Comparison of ENCODE assay signal across 29 cellular contexts in genomic region chr12:12015073-12015685, GRCh38. TPM values are rescaled to one million over a fixed set of nuclear protein-coding genes. Genes with fewer than 3 reads are reported as not detected.
A peak's percentile ranks its signal among the peaks of the same experiment; 100 is the strongest.
DNase-seq lines count a peak whose midpoint lies in the region; ATAC-seq and TF ChIP-seq lines count a peak whose summit lies in the region.
"Had no signal": no experiment of that assay in that cellular context is flagged by ENCODE, and none has a peak within 500 bp of the region (broad histone marks: within the 10 kb centered on the region; RNA-seq: fewer than 3 reads in every experiment).

No MANE protein-coding gene starts in this region.

- CTCF ChIA-PET in activated naive CD4-positive, alpha-beta T cell treated with anti-CD3 and anti-CD28 coated beads for 36 hours (lab: Charles Lee): interaction anchor here (0.6 to 1.3 kb wide), 3 partner anchors 24 to 50 kb away, joined by 3 to 5 read pairs (median 4); no protein-coding TSS in a partner anchor
- CTCF ChIA-PET in HEK293 (lab: Yijun Ruan, JAX): interaction anchor here (0.5 kb wide), 1 partner anchor 18 kb away, joined by 3 read pairs; no protein-coding TSS in a partner anchor

- no peak overlapping the region for H3K4me2 ChIP-seq in parathyroid adenoma (ENCODE audit: low read length)

- TF ChIP-seq CTCF in HEK293 (tag by site-specific recombination; IDR thresholded peaks at IDR 0.05): no peak
- TF ChIP-seq CTCF in parathyroid adenoma (IDR thresholded peaks at IDR 0.05): no peak
- TF ChIP-seq CTCF in CD14-positive monocyte (IDR thresholded peaks at IDR 0.05): no peak

- H3K9me3 ChIP-seq in HEK293 (ENCODE audit: control insufficient read depth, insufficient read depth, low read depth, low read length) (no peaks in the 10 kb centered on the region), parathyroid adenoma (ENCODE audit: control insufficient read depth, low read length) (no peaks in the 10 kb centered on the region), SJCRH30 (replicated peaks) (no peaks in the 10 kb centered on the region)
- H3K9me3 ChIP-seq: HAP-1, left lung had no signal

- H3K9me3 Mint-ChIP-seq in activated naive CD4-positive, alpha-beta T cell treated with anti-CD3 and anti-CD28 coated beads for 36 hours: no peaks in the 10 kb centered on the region
- no peaks in the 10 kb centered on the region for H3K9me3 Mint-ChIP-seq in activated T-helper 17 cell treated with anti-CD3 and anti-CD28 coated beads, Interleukin-2, amount 50 U/mL, for 72 hours
- H3K9me3 Mint-ChIP-seq in CD14-positive monocyte: peaks cover 0 to 2% (median 0%) of the 10 kb centered on the region in 7 donors
- H3K9me3 Mint-ChIP-seq: activated B cell treated with CpG ODN at 0.5 μM for 24 hours had no signal

- no peaks in the 10 kb centered on the region for H3K27me3 Mint-ChIP-seq in activated naive CD4-positive, alpha-beta T cell treated with anti-CD3 and anti-CD28 coated beads for 36 hours (ENCODE audit: low read depth)
- H3K27me3 Mint-ChIP-seq in activated T-helper 17 cell treated with anti-CD3 and anti-CD28 coated beads, Interleukin-2, amount 50 U/mL, for 72 hours: no peaks in the 10 kb centered on the region
- peaks cover 0 to 3% (median 0%) of the 10 kb centered on the region in 3 donors for H3K27me3 Mint-ChIP-seq in CD14-positive monocyte (ENCODE audit: low read depth in 3 of 3)
- H3K27me3 Mint-ChIP-seq: activated B cell treated with CpG ODN at 0.5 μM for 24 hours had no signal

- H3K27ac ChIP-seq in HEK293 (ENCODE audit: extremely low read depth, low read depth, low read length) (no peak overlapping the region), parathyroid adenoma (peak overlapping the region; percentile 98), SJCRH30 (no peak overlapping the region)
- H3K27ac ChIP-seq: brain microvascular endothelial cell, C4-2B, left lung had no signal

- H3K36me3 Mint-ChIP-seq in activated naive CD4-positive, alpha-beta T cell treated with anti-CD3 and anti-CD28 coated beads for 36 hours (ENCODE audit: low read depth): no peaks in the 10 kb centered on the region
- H3K36me3 Mint-ChIP-seq in activated T-helper 17 cell treated with anti-CD3 and anti-CD28 coated beads, Interleukin-2, amount 50 U/mL, for 72 hours (ENCODE audit: low read depth): peaks cover 34% of the 10 kb centered on the region
- no peaks in the 10 kb centered on the region for H3K36me3 Mint-ChIP-seq in CD14-positive monocyte

- H3K36me3 ChIP-seq in HEK293 (ENCODE audit: control insufficient read depth in 2 of 2, insufficient read depth in 1 of 2, low read length in 2 of 2) (no peaks in the 10 kb centered on the region), parathyroid adenoma (ENCODE audit: control insufficient read depth, insufficient read depth, low read length) (no peaks in the 10 kb centered on the region), SJCRH30 (no peaks in the 10 kb centered on the region)
- H3K36me3 ChIP-seq: brain microvascular endothelial cell, HAP-1, left lung had no signal

- H3K4me3 Mint-ChIP-seq in activated naive CD4-positive, alpha-beta T cell treated with anti-CD3 and anti-CD28 coated beads for 36 hours: no peak overlapping the region
- peak overlapping the region; percentile 71 for H3K4me3 Mint-ChIP-seq in activated T-helper 17 cell treated with anti-CD3 and anti-CD28 coated beads, Interleukin-2, amount 50 U/mL, for 72 hours
- no peak overlapping the region for H3K4me3 Mint-ChIP-seq in CD14-positive monocyte
- H3K4me3 Mint-ChIP-seq: activated B cell treated with CpG ODN at 0.5 μM for 24 hours, type B pancreatic cell had no signal

- H3K9ac ChIP-seq in parathyroid adenoma: no peak overlapping the region

- peak overlapping the region; percentile 64 for H2AFZ ChIP-seq in parathyroid adenoma

- peak; percentile 4 for DNase-seq in activated naive CD4-positive, alpha-beta T cell treated with anti-CD3 and anti-CD28 coated beads for 36 hours
- no peak for DNase-seq in activated naive CD4-positive, alpha-beta T cell (lab: John Stamatoyannopoulos, UW)
- DNase-seq in CD14-positive monocyte (ENCODE audit: low spot score): no peak
- DNase-seq in SJCRH30: no peak
- DNase-seq: activated B cell treated with CpG ODN at 0.5 μM for 24 hours; activated effector memory CD4-positive, alpha-beta T cell treated with anti-CD3 and anti-CD28 coated beads, Interleukin-2, amount 50 U/mL, for 16 hours; amniotic stem cell; brain microvascular endothelial cell; effector CD4-positive, alpha-beta T cell; IMR-90; left lung; mesendoderm; NCI-H1092 treated with DMSO at 0.1 percent for 48 hours; NCI-H187; NCI-H524 treated with DMSO at 0.1 percent for 48 hours; NK-92 treated with Interleukin-12 subunit alpha and Interleukin-12 subunit beta, amount 100 ng/mL, for 24 hours; retina; Right ventricle myocardium superior; small intestine had no signal

- intact Hi-C loops in activated naive CD4-positive, alpha-beta T cell treated with anti-CD3 and anti-CD28 coated beads for 36 hours (cut with micrococcal nuclease): no loop called here
- intact Hi-C loops in CD14-positive monocyte (cut with micrococcal nuclease): loop anchor here (10.0 kb wide), 3 partner anchors 130 to 180 kb away; no protein-coding TSS in a partner anchor

- H3K79me2 ChIP-seq in parathyroid adenoma: no peaks in the 10 kb centered on the region

- no peak for ATAC-seq in activated T-helper 17 cell treated with anti-CD3 and anti-CD28 coated beads, Interleukin-2, amount 50 U/mL, for 72 hours (replicated peaks)
- ATAC-seq: left lung had no signal

- H3K4me1 Mint-ChIP-seq in activated naive CD4-positive, alpha-beta T cell treated with anti-CD3 and anti-CD28 coated beads for 36 hours (ENCODE audit: low read depth): peaks cover 72% of the 10 kb centered on the region
- H3K4me1 Mint-ChIP-seq in activated T-helper 17 cell treated with anti-CD3 and anti-CD28 coated beads, Interleukin-2, amount 50 U/mL, for 72 hours: peaks cover 45% of the 10 kb centered on the region
- peaks cover 35% of the 10 kb centered on the region for H3K4me1 Mint-ChIP-seq in CD14-positive monocyte

- H3K4me3 ChIP-seq in HEK293 (ENCODE audit: low read depth, low read length) (no peak overlapping the region), parathyroid adenoma (ENCODE audit: low read depth, low read length) (no peak overlapping the region), SJCRH30 (no peak overlapping the region)
- H3K4me3 ChIP-seq: HAP-1, left lung had no signal

- no peaks in the 10 kb centered on the region for H3K4me1 ChIP-seq in HEK293 (ENCODE audit: control insufficient read depth, insufficient read depth, low read length)
- peaks cover 53% of the 10 kb centered on the region for H3K4me1 ChIP-seq in parathyroid adenoma
- H3K4me1 ChIP-seq in SJCRH30: peaks cover 22% of the 10 kb centered on the region
- H3K4me1 ChIP-seq: HAP-1 had no signal

- no peaks in the 10 kb centered on the region for H3K27me3 ChIP-seq in parathyroid adenoma (ENCODE audit: control insufficient read depth, insufficient read depth, low read length)
- H3K27me3 ChIP-seq in SJCRH30: no peaks in the 10 kb centered on the region
- H3K27me3 ChIP-seq: brain microvascular endothelial cell, left lung had no signal

- peak overlapping the region; percentile 95 for H3K27ac Mint-ChIP-seq in activated naive CD4-positive, alpha-beta T cell treated with anti-CD3 and anti-CD28 coated beads for 36 hours
- peak overlapping the region; percentile 98 for H3K27ac Mint-ChIP-seq in activated T-helper 17 cell treated with anti-CD3 and anti-CD28 coated beads, Interleukin-2, amount 50 U/mL, for 72 hours
- H3K27ac Mint-ChIP-seq in CD14-positive monocyte: peak overlapping the region in 1 of 7 donors; percentile 35
- H3K27ac Mint-ChIP-seq: activated B cell treated with CpG ODN at 0.5 μM for 24 hours, type B pancreatic cell had no signal

- POLR2A ChIA-PET in HEK293 (lab: Yijun Ruan, JAX): no interaction called here

TF ChIP-seq in HEK293, 187 proteins besides CTCF, POLR2A, EP300 and RAD21:
- TF ChIP-seq GLI2 (tag by site-specific recombination; IDR thresholded peaks at IDR 0.05; ENCODE audit: borderline replicate concordance, low read depth) (no peak), ZNF473 (tag by site-specific recombination; IDR thresholded peaks at IDR 0.05) (no peak), ZFHX2 (tag by site-specific recombination; conservative IDR thresholded peaks at IDR 0.05) (peak; percentile 65), ZNF585B (tag by site-specific recombination; IDR thresholded peaks at IDR 0.05) (no peak), ZNF146 (tag by site-specific recombination; IDR thresholded peaks at IDR 0.05) (no peak), ZNF530 (tag by site-specific recombination; IDR thresholded peaks at IDR 0.05; ENCODE audit: low read depth) (no peak), EGR2 (tag by site-specific recombination; IDR thresholded peaks at IDR 0.05; ENCODE audit: low read depth) (peak; percentile 53; the same call in 1 of the 2 replicates)

RNA-seq across cellular contexts. Expression of gene BCL2L14, which starts 55.6 kb away (rescaled TPM):
- total RNA-seq in activated naive CD4-positive, alpha-beta T cell treated with anti-CD3 and anti-CD28 coated beads for 36 hours: 10 to 100 TPM; 19.4 to 21.8 TPM
- total RNA-seq in activated T-helper 17 cell treated with anti-CD3 and anti-CD28 coated beads, Interleukin-2, amount 50 U/mL, for 72 hours: 1 to 10 TPM; 3.0 to 3.8 TPM
- not detected for polyA plus RNA-seq in CD14-positive monocyte
- not detected in 2 replicates for total RNA-seq in SJCRH30 (2014; rRNA removed; shearing (Covaris generic))
- total RNA-seq: activated B cell treated with CpG ODN at 0.5 μM for 24 hours, Daoy, epithelial cell of proximal tubule, IMR-90, myocyte, osteocyte, Right ventricle myocardium superior had no signal
- polyA plus RNA-seq: IMR-90 had no signal

Comparison
In these comparisons a context has a peak if more than half of its experiments do, and no peak if none do; other contexts are left out.
1. RNA of gene BCL2L14, which starts 55.6 kb away (total RNA-seq): 19.4 to 21.8 TPM in activated naive CD4-positive, alpha-beta T cell treated with anti-CD3 and anti-CD28 coated beads for 36 hours; 3.0 to 3.8 TPM in activated T-helper 17 cell treated with anti-CD3 and anti-CD28 coated beads, Interleukin-2, amount 50 U/mL, for 72 hours and not detected in SJCRH30; every median in the first group is over 4 times any median in the second.